Comparison of ENCODE assay signal across 8 cellular contexts in genomic region chr6:144264270-144265060, GRCh38. TPM values are rescaled to one million over a fixed set of nuclear protein-coding genes. Genes with fewer than 3 reads are reported as not detected.
DNase-seq lines count a peak whose midpoint lies in the region; ATAC-seq and TF ChIP-seq lines count a peak whose summit lies in the region.

No MANE protein-coding gene starts in this region.

- TF ChIP-seq EP300 in sigmoid colon (IDR thresholded peaks at IDR 0.05), result no peak

- peak overlapping the region; percentile 58; the same call in 1 of the 3 replicates for H3K4me3 Mint-ChIP-seq in GM23338
- H3K4me3 Mint-ChIP-seq in activated CD4-positive, alpha-beta memory T cell treated with anti-CD3 and anti-CD28 coated beads for 36 hours, result no peak overlapping the region

- ATAC-seq in GM23338, result no peak; the same call in 2 of the 3 replicates
- peak; percentile 8 for ATAC-seq in left ventricle myocardium superior
- no peak for ATAC-seq in HG03432 (IDR thresholded peaks at IDR 0.05; ENCODE audit: unreplicated experiment)

- peaks cover 38% of the 10 kb centered on the region for H3K4me1 Mint-ChIP-seq in GM23338
- H3K4me1 Mint-ChIP-seq in activated CD4-positive, alpha-beta memory T cell treated with anti-CD3 and anti-CD28 coated beads for 36 hours (ENCODE audit: low read depth), result no peaks in the 10 kb centered on the region

- H3K4me3 ChIP-seq in GM23338 (no peak overlapping the region; the same call in 1 of the 2 replicates), WI38 (ENCODE audit: low read depth, low read length) (peak overlapping the region; percentile 19), sigmoid colon (no peak overlapping the region)

- DNase-seq in GM23338 (ENCODE audit: low spot score) (peak; percentile 60), left ventricle myocardium superior (no peak), sigmoid colon (no peak), GM10266 (ENCODE audit: extremely low spot score) (no peak), NCI-H2171 treated with DMSO at 0.1 percent for 48 hours (lab: John Stamatoyannopoulos, UW) (no peak)
- no peak for DNase-seq in activated CD4-positive, alpha-beta memory T cell treated with anti-CD3 and anti-CD28 coated beads for 36 hours

- POLR2A ChIA-PET in activated CD4-positive, alpha-beta memory T cell treated with anti-CD3 and anti-CD28 coated beads for 36 hours (lab: Charles Lee), result no interaction called here

- peaks cover 14% of the 10 kb centered on the region; the same call in 2 of the 3 replicates for H3K36me3 Mint-ChIP-seq in GM23338 (ENCODE audit: low read depth)
- H3K36me3 Mint-ChIP-seq in activated CD4-positive, alpha-beta memory T cell treated with anti-CD3 and anti-CD28 coated beads for 36 hours, result no peaks in the 10 kb centered on the region

- H2AFZ ChIP-seq in GM23338, result no peak overlapping the region

- H3K27ac ChIP-seq in GM23338 (ENCODE audit: low read depth) (peak overlapping the region; percentile 22), sigmoid colon (peak overlapping the region; percentile 14 to 68 (median 64))

- H3K4me1 ChIP-seq in GM23338 (ENCODE audit: insufficient read depth) (peaks cover 27% of the 10 kb centered on the region), sigmoid colon (peaks cover 0 to 27% (median 19%) of the 10 kb centered on the region in 4 donors)

- H3K79me2 ChIP-seq in GM23338 (replicated peaks; ENCODE audit: insufficient read depth), result no peaks in the 10 kb centered on the region

- CTCF ChIA-PET in activated CD4-positive, alpha-beta memory T cell treated with anti-CD3 and anti-CD28 coated beads for 36 hours (lab: Charles Lee), result interaction anchor here (0.6 to 0.8 kb wide), 2 partner anchors 140 to 218 kb away, joined by 3 read pairs; no protein-coding TSS in a partner anchor

- TF ChIP-seq POLR2A in sigmoid colon (IDR thresholded peaks at IDR 0.05), result no peak

- peaks cover 11% of the 10 kb centered on the region for H3K9me3 Mint-ChIP-seq in GM23338
- H3K9me3 Mint-ChIP-seq in activated CD4-positive, alpha-beta memory T cell treated with anti-CD3 and anti-CD28 coated beads for 36 hours, result no peaks in the 10 kb centered on the region

- no peaks in the 10 kb centered on the region for H3K27me3 ChIP-seq in GM23338 (ENCODE audit: insufficient read depth)
- no peaks in the 10 kb centered on the region for H3K27me3 ChIP-seq in sigmoid colon

- H3K36me3 ChIP-seq in GM23338 (ENCODE audit: insufficient read depth) (no peaks in the 10 kb centered on the region), sigmoid colon (no peaks in the 10 kb centered on the region)

- no peaks in the 10 kb centered on the region for H3F3A ChIP-seq in GM23338 (replicated peaks; ENCODE audit: low read depth)

- no peaks in the 10 kb centered on the region for H4K20me1 ChIP-seq in GM23338 (replicated peaks; ENCODE audit: insufficient read depth)

- H3K4me2 ChIP-seq in GM23338, result peak overlapping the region; percentile 60

- intact Hi-C loops in left ventricle myocardium superior (cut with micrococcal nuclease) (loop anchor here (10.0 kb wide), 1 partner anchor 50 kb away; no protein-coding TSS in a partner anchor), sigmoid colon (cut with DNase I) (no loop called here)
- intact Hi-C loops in activated CD4-positive, alpha-beta memory T cell treated with anti-CD3 and anti-CD28 coated beads for 36 hours (cut with micrococcal nuclease), result no loop called here

- no peaks in the 10 kb centered on the region for H3K9me2 ChIP-seq in GM23338 (ENCODE audit: insufficient read depth)

- TF ChIP-seq CTCF in GM23338 (conservative IDR thresholded peaks at IDR 0.05; ENCODE audit: low read depth in 2 of 2) (no peak), WI38 (IDR thresholded peaks at IDR 0.05; ENCODE audit: low read depth, low read length) (no peak), sigmoid colon (IDR thresholded peaks at IDR 0.05) (no peak), GM10266 (IDR thresholded peaks at IDR 0.05; ENCODE audit: control insufficient read depth, insufficient read depth, low read depth, missing control alignments) (no peak)

- H3K27ac Mint-ChIP-seq in GM23338, result peak overlapping the region; percentile 89
- no peak overlapping the region for H3K27ac Mint-ChIP-seq in activated CD4-positive, alpha-beta memory T cell treated with anti-CD3 and anti-CD28 coated beads for 36 hours

- WGBS in sigmoid colon, 2 donors, result 80% methylated on average over 7 of the region's 7 CpGs

- peaks cover 1% of the 10 kb centered on the region for H3K27me3 Mint-ChIP-seq in GM23338 (ENCODE audit: insufficient read depth, low read depth, poor library complexity)
- no peaks in the 10 kb centered on the region for H3K27me3 Mint-ChIP-seq in activated CD4-positive, alpha-beta memory T cell treated with anti-CD3 and anti-CD28 coated beads for 36 hours

- H3K9me3 ChIP-seq in sigmoid colon, result no peaks in the 10 kb centered on the region

TF ChIP-seq in GM23338, 12 proteins besides CTCF, POLR2A, EP300 and RAD21 (continues in another document):
- TF ChIP-seq ZNF462 (CRISPR knock-in tag; IDR thresholded peaks at IDR 0.05) (no peak), ZNF331 (CRISPR knock-in tag; IDR thresholded peaks at IDR 0.05; ENCODE audit: low read depth) (no peak), EZH2phosphoT487 (IDR thresholded peaks at IDR 0.05; ENCODE audit: unreplicated experiment) (no peak), POLR2AphosphoS5 (IDR thresholded peaks at IDR 0.05; ENCODE audit: low read depth) (no peak)
- TF ChIP-seq, protein P1, sequence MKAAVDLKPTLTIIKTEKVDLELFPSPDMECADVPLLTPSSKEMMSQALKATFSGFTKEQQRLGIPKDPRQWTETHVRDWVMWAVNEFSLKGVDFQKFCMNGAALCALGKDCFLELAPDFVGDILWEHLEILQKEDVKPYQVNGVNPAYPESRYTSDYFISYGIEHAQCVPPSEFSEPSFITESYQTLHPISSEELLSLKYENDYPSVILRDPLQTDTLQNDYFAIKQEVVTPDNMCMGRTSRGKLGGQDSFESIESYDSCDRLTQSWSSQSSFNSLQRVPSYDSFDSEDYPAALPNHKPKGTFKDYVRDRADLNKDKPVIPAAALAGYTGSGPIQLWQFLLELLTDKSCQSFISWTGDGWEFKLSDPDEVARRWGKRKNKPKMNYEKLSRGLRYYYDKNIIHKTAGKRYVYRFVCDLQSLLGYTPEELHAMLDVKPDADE (IDR thresholded peaks at IDR 0.05), result no peak

RNA-seq across cellular contexts. Expression of gene UTRN, which starts 20.7 kb away (rescaled TPM):
- 86.8 and 121 TPM in 2 replicates for total RNA-seq in GM23338 (2014; rRNA removed; shearing (Covaris generic))
- polyA plus RNA-seq in GM23338 (2016; fragmentation: Nextera tagmentation; extraction: Ambion mirVana), result 34.8 and 53.9 TPM in 2 replicates
- total RNA-seq in left ventricle myocardium superior, result 72.0 TPM
- total RNA-seq in sigmoid colon, result 100 to 1,000 TPM in 2 of 4 donors, 10 to 100 TPM in 2; 36.2 to 143 (median 112) TPM
- 10 to 100 TPM in 2 of 3 donors, 1 to 10 TPM in 1; 9.0 to 36.7 (median 13.4) TPM for polyA plus RNA-seq in sigmoid colon
- 10 to 100 TPM; 37.8 to 38.1 TPM for total RNA-seq in activated CD4-positive, alpha-beta memory T cell treated with anti-CD3 and anti-CD28 coated beads for 36 hours
